10 cellular contexts compared by ENCODE assay signal in the genomic region with DNA sequence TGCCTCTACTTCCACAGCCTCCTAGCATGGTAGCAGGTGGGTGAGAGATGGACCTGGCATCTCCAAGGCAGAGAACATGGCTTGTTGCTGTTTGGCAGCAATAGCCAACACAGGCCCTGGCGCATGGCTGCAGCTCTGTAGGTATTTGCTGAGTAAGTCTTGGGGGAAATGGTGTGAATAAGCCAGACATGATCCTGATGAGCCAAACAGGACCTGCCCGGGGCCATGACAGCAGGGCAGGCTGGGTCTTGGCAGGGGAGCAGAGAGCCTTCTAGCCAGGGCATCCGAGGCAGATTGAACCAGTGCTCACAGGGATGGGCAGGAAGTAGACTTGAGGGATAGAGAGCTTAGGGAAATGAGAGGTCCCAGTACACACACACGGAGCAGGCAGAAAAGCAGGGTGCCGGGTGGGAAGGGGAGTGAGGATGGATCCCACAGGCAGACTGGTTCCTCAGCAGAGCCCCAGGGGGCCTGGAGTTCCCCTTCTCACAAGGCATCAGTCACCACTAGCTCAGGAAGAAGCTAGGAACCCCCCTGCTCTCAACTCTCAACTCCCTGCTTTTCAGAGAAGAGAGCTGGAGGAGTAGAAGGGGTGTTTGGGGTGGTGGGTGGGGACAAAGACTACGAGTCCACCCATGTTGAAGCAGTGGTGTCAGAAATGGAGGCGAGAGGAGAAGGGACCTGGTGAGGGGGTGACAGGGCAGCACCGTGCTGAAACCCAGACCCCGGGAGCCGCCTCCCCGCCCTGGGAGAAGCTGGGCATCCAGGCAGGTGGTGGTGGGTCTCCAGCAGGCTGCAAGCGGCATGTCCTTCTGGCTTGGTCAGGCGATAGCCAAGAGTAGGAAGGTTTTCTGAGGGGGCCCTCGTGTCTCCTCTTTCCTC.
DNase-seq lines count a peak whose midpoint lies in the region; ATAC-seq and TF ChIP-seq lines count a peak whose summit lies in the region.
"Had no signal": no experiment of that assay in that cellular context is flagged by ENCODE, and none has a peak within 500 bp of the region (broad histone marks: within the 10 kb centered on the region; RNA-seq: fewer than 3 reads in every experiment).

No MANE protein-coding gene starts in this region.

- CTCF ChIA-PET in mammary epithelial cell (lab: Charles Lee; ENCODE audit: low non-redundant PET), result interaction anchor here (0.5 kb wide), 1 partner anchor 19 kb away, joined by 4 read pairs; no protein-coding TSS in a partner anchor

- no peaks in the 10 kb centered on the region for H4K20me1 ChIP-seq in mammary epithelial cell (ENCODE audit: insufficient read depth, low read length)

- dilution Hi-C loops in mammary epithelial cell (cut with HindIII; ENCODE audit: low sequenced_read_pairs), result no loop called here

- no peaks in the 10 kb centered on the region for H3K9me3 Mint-ChIP-seq in activated naive CD4-positive, alpha-beta T cell treated with anti-CD3 and anti-CD28 coated beads, Interleukin-2, amount 50 U/mL, for 72 hours

- peaks cover 79% of the 10 kb centered on the region for H3K79me2 ChIP-seq in mammary epithelial cell (ENCODE audit: insufficient read depth, low read length)

- H3K4me3 ChIP-seq in mammary epithelial cell (replicated peaks in 1 of 3; ENCODE audit: insufficient read depth in 1 of 3, low read depth in 2 of 3, low read length in 3 of 3) (no peak overlapping the region), left lung (no peak overlapping the region), upper lobe of right lung (no peak overlapping the region)

- no TSS peak for BruUV-seq in mammary epithelial cell (replicated peaks; lab: Mats Ljungman, UMichigan)

- H3K27me3 ChIP-seq in mammary epithelial cell (ENCODE audit: insufficient read depth, low read length), result no peaks in the 10 kb centered on the region
- no peaks in the 10 kb centered on the region for H3K27me3 ChIP-seq in left lung
- no peaks in the 10 kb centered on the region for H3K27me3 ChIP-seq in upper lobe of right lung

- no peak overlapping the region for H3K9ac ChIP-seq in mammary epithelial cell (ENCODE audit: insufficient read depth, low read length)

- no peak for ATAC-seq in activated naive CD4-positive, alpha-beta T cell treated with anti-CD3 and anti-CD28 coated beads, Interleukin-2, amount 50 U/mL, for 72 hours
- ATAC-seq in left lung, result no peak
- ATAC-seq in upper lobe of right lung, result no peak

- H3K4me2 ChIP-seq in mammary epithelial cell (ENCODE audit: insufficient read depth, low read depth, low read length), result peak overlapping the region; percentile 23

- DNase-seq in activated naive CD4-positive, alpha-beta T cell treated with anti-CD3 and anti-CD28 coated beads, Interleukin-2, amount 50 U/mL, for 72 hours (ENCODE audit: low spot score in 2 of 2), result peak in 1 of 2 donors; percentile 42
- DNase-seq in activated naive CD4-positive, alpha-beta T cell treated with Interleukin-2 at 50 U/mL for 16 hours, result no peak
- DNase-seq in mammary epithelial cell, result peak; percentile 89
- peak; percentile 21 to 63 for DNase-seq in left lung
- peak; percentile 30 for DNase-seq in upper lobe of right lung
- no peak for DNase-seq in activated T-cell treated with anti-CD3 and anti-CD28 coated beads, Interleukin-2, amount 50 U/mL, for 1 hour
- DNase-seq in DMS79 treated with DMSO at 0.1 percent for 48 hours (lab: John Stamatoyannopoulos, UW), result no peak
- no peak for DNase-seq in NCI-H2107 treated with DMSO at 0.1 percent for 48 hours (lab: John Stamatoyannopoulos, UW; ENCODE audit: unreplicated experiment)
- DNase-seq: activated CD4-positive, alpha-beta T cell treated with anti-CD3 and anti-CD28 coated beads, Interleukin-2, amount 50 U/mL, for 1 hour; OCI-M1 had no signal

- H3K4me1 ChIP-seq in mammary epithelial cell (ENCODE audit: insufficient read depth, low read length), result peaks cover 83% of the 10 kb centered on the region
- H3K4me1 ChIP-seq in left lung, result peaks cover 29 to 66% of the 10 kb centered on the region in 2 donors
- peaks cover 33% of the 10 kb centered on the region for H3K4me1 ChIP-seq in upper lobe of right lung

- peak overlapping the region; percentile 40 to 87 for H3K27ac Mint-ChIP-seq in activated naive CD4-positive, alpha-beta T cell treated with anti-CD3 and anti-CD28 coated beads, Interleukin-2, amount 50 U/mL, for 72 hours

- H3K27ac ChIP-seq in mammary epithelial cell (ENCODE audit: insufficient read depth, low read depth, low read length), result peak overlapping the region; percentile 32
- H3K27ac ChIP-seq in left lung, result no peak overlapping the region
- peak overlapping the region; percentile 0 for H3K27ac ChIP-seq in upper lobe of right lung

- no peaks in the 10 kb centered on the region for H3K9me3 ChIP-seq in mammary epithelial cell (replicated peaks; ENCODE audit: insufficient read depth, low read length)
- H3K9me3 ChIP-seq in left lung, result no peaks in the 10 kb centered on the region
- H3K9me3 ChIP-seq in upper lobe of right lung, result no peaks in the 10 kb centered on the region

- no peak for TF ChIP-seq CTCF in mammary epithelial cell (conservative IDR thresholded peaks at IDR 0.05 in 1 of 2, IDR thresholded peaks at IDR 0.05 in 1 of 2; ENCODE audit: extremely low read depth in 1 of 2, insufficient read depth in 1 of 2, low read depth in 1 of 2, low read length in 2 of 2)
- no peak for TF ChIP-seq CTCF in left lung (IDR thresholded peaks at IDR 0.05)
- TF ChIP-seq CTCF in upper lobe of right lung (IDR thresholded peaks at IDR 0.05), result no peak

- WGBS in mammary epithelial cell (ENCODE audit: low coverage, missing lambda C conversion rate), result 62% methylated on average over 11 of the region's 14 CpGs

- H3K36me3 ChIP-seq in mammary epithelial cell (ENCODE audit: insufficient read depth, low read length) (peaks cover 4% of the 10 kb centered on the region), left lung (no peaks in the 10 kb centered on the region), upper lobe of right lung (no peaks in the 10 kb centered on the region)

- H2AFZ ChIP-seq in mammary epithelial cell (ENCODE audit: low read depth, low read length), result peak overlapping the region; percentile 61

- in situ Hi-C loops in mammary epithelial cell (cut with MboI; ENCODE audit: low sequenced_read_pairs in 2 of 2), result no loop called here

- intact Hi-C loops in mammary epithelial cell (cut with micrococcal nuclease), result no loop called here
- intact Hi-C loops in left lung (cut with DNase I), result no loop called here
- intact Hi-C loops in upper lobe of right lung (cut with DNase I), result no loop called here

- H3K36me3 Mint-ChIP-seq in activated naive CD4-positive, alpha-beta T cell treated with anti-CD3 and anti-CD28 coated beads, Interleukin-2, amount 50 U/mL, for 72 hours, result no peaks in the 10 kb centered on the region

Comparison
In these comparisons a context has a peak if more than half of its experiments do, and no peak if none do; other contexts are left out.
1. DNase-seq: peak in mammary epithelial cell (single experiment), left lung (2 of 2) and upper lobe of right lung (single experiment); none in activated naive CD4-positive, alpha-beta T cell treated with Interleukin-2 at 50 U/mL for 16 hours (single experiment), activated T-cell treated with anti-CD3 and anti-CD28 coated beads, Interleukin-2, amount 50 U/mL, for 1 hour (single experiment), DMS79 treated with DMSO at 0.1 percent for 48 hours (single experiment) and NCI-H2107 treated with DMSO at 0.1 percent for 48 hours (single experiment).
2. H3K27ac ChIP-seq: peak in mammary epithelial cell (single experiment) and upper lobe of right lung (single experiment); none in left lung (0 of 2).